Comparison of ENCODE assay signal across 30 cellular contexts in genomic region chr14:105589161-105589925, GRCh38.
DNase-seq lines count a peak whose midpoint lies in the region; ATAC-seq, FAIRE-seq and TF ChIP-seq lines count a peak whose summit lies in the region.
"Had no signal": no experiment of that assay in that cellular context is flagged by ENCODE, and none has a peak within 500 bp of the region (broad histone marks: within the 10 kb centered on the region; RNA-seq: fewer than 3 reads in every experiment).

No MANE protein-coding gene starts in this region.

- CTCF ChIA-PET in HepG2 (lab: Yijun Ruan, JAX; ENCODE audit: low intra/inter-chr PET ratio, low total read pairs) = no interaction called here
- CTCF ChIA-PET in Caco-2 (lab: Charles Lee) = interaction anchor here (0.6 to 1.3 kb wide), 2 partner anchors 237 to 400 kb away, joined by 3 to 4 read pairs; no protein-coding TSS in a partner anchor

- H3K36me3 ChIP-seq in right lobe of liver (no peaks in the 10 kb centered on the region), HepG2 (replicated peaks in 1 of 2; ENCODE audit: control insufficient read depth in 1 of 2, insufficient read depth in 2 of 2, low read length in 2 of 2) (no peaks in the 10 kb centered on the region), RWPE2 (ENCODE audit: low read depth) (no peaks in the 10 kb centered on the region), body of pancreas (replicated peaks in 1 of 2; ENCODE audit: insufficient read depth in 1 of 2, low read depth in 2 of 2) (no peaks in the 10 kb centered on the region), Caco-2 (ENCODE audit: control insufficient read depth, insufficient read depth, low read length) (no peaks in the 10 kb centered on the region)
- H3K36me3 ChIP-seq: colonic mucosa, esophagus squamous epithelium, neural progenitor cell, sigmoid colon, upper lobe of left lung had no signal

- DNase-seq in right lobe of liver (peak in 2 of 3 donors; percentile 42 to 74), HepG2 (ENCODE audit: low spot score) (no peak), RWPE2 (ENCODE audit: low spot score) (peak; percentile 57), memory B cell (ENCODE audit: low spot score in 2 of 2) (peak in 1 of 2 donors; percentile 14), body of pancreas (no peak), Caco-2 (no peak), NCI-H187 (lab: John Stamatoyannopoulos, UW) (no peak), occipital lobe (lab: John Stamatoyannopoulos, UW) (no peak)
- DNase-seq: ACHN; activated CD4-positive, CD25-positive, alpha-beta regulatory T cell treated with anti-CD3 and anti-CD28 coated beads, Interleukin-2, amount 50 U/mL, for 72 hours; activated CD8-positive, alpha-beta T cell treated with anti-CD3 and anti-CD28 coated beads, Interleukin-2, amount 10 ng/mL, durations not matched to agents 7 days and 5 days; activated naive CD4-positive, alpha-beta T cell treated with Interleukin-2 at 50 U/mL for 16 hours; activated T-cell treated with anti-CD3 and anti-CD28 coated beads, Interleukin-2, amount 50 U/mL, for 4 hours; C1 segment of cervical spinal cord; colonic mucosa; esophagus squamous epithelium; H7; hippocampal formation; NCI-H1092 treated with DMSO at 0.1 percent for 48 hours; NCI-H2029 treated with DMSO at 0.1 percent for 48 hours; NCI-H226; NCI-H748 treated with DMSO at 0.1 percent for 48 hours; SHP77; sigmoid colon had no signal

- WGBS in right lobe of liver (ENCODE audit: insufficient coverage, low coverage, low lambda C conversion rate, missing lambda C conversion rate) = no CpG with 5 or more reads among the region's 2 CpGs
- WGBS in HepG2 (ENCODE audit: low lambda C conversion rate) = no CpG with 5 or more reads among the region's 2 CpGs
- WGBS in body of pancreas, 2 donors = 81 to 100% methylated on average over 1 to 2 of the region's 2 CpGs

- no peak overlapping the region for H2AFZ ChIP-seq in HepG2 (ENCODE audit: low read length)
- H2AFZ ChIP-seq: neural progenitor cell had no signal

- TF ChIP-seq POLR2A in right lobe of liver (IDR thresholded peaks at IDR 0.05) (no peak), HepG2 (IDR thresholded peaks at IDR 0.05; ENCODE audit: insufficient read depth in 1 of 2, low read depth in 2 of 2, low read length in 2 of 2) (no peak), body of pancreas (IDR thresholded peaks at IDR 0.05) (no peak)

- H3K9me3 ChIP-seq in right lobe of liver (no peaks in the 10 kb centered on the region), HepG2 (ENCODE audit: low read length) (no peaks in the 10 kb centered on the region), RWPE2 (ENCODE audit: severe bottlenecking) (no peaks in the 10 kb centered on the region), body of pancreas (no peaks in the 10 kb centered on the region), Caco-2 (no peaks in the 10 kb centered on the region)
- H3K9me3 ChIP-seq: colonic mucosa, esophagus squamous epithelium, mucosa of descending colon, sigmoid colon, upper lobe of left lung had no signal

- TF ChIP-seq RAD21 in HepG2 (CRISPR knock-in tag; IDR thresholded peaks at IDR 0.05) = no peak

- H3K4me1 Mint-ChIP-seq in memory B cell = peaks cover 14% of the 10 kb centered on the region
- H3K4me1 Mint-ChIP-seq in Caco-2 (ENCODE audit: low read depth, unreplicated experiment) = no peaks in the 10 kb centered on the region
- H3K4me1 Mint-ChIP-seq: neural progenitor cell had no signal

- H4K20me1 ChIP-seq in HepG2 (ENCODE audit: insufficient read depth, low read length) = no peaks in the 10 kb centered on the region

- H3K4me1 ChIP-seq in right lobe of liver (no peaks in the 10 kb centered on the region), HepG2 (ENCODE audit: insufficient read depth, low read length) (no peaks in the 10 kb centered on the region), RWPE2 (ENCODE audit: insufficient read depth, poor library complexity, severe bottlenecking) (no peaks in the 10 kb centered on the region), body of pancreas (no peaks in the 10 kb centered on the region), Caco-2 (no peaks in the 10 kb centered on the region)
- H3K4me1 ChIP-seq: colonic mucosa, esophagus squamous epithelium, neural progenitor cell, sigmoid colon, upper lobe of left lung had no signal

- H3K4me2 ChIP-seq in HepG2 (ENCODE audit: low read depth, low read length) = no peak overlapping the region
- H3K4me2 ChIP-seq: neural progenitor cell had no signal

- H3K4me3 Mint-ChIP-seq in memory B cell = peak overlapping the region; percentile 67
- H3K4me3 Mint-ChIP-seq in Caco-2 (ENCODE audit: unreplicated experiment) = no peak overlapping the region
- H3K4me3 Mint-ChIP-seq: activated CD8-positive, alpha-beta T cell treated with anti-CD3 and anti-CD28 coated beads, Interleukin-2, amount 10 ng/mL, durations not matched to agents 7 days and 5 days; activated T-cell treated with anti-CD3 and anti-CD28 coated beads, Interleukin-2, amount 50 U/mL, for 4 hours; neural progenitor cell had no signal

- no peak for FAIRE-seq in HepG2 (lab: Jason Lieb, UNC)
- FAIRE-seq: bronchial epithelial cell, frontal cortex had no signal

- in situ Hi-C loops in HepG2 (cut with HindIII; ENCODE audit: extremely low pct_ligation_motif_present, low pct_unique_long_range_greater_than_20kb) = no loop called here

- H3K79me2 ChIP-seq in HepG2 (ENCODE audit: insufficient read depth, low read length) = no peaks in the 10 kb centered on the region

- BruUV-seq in HepG2 (replicated peaks; lab: Mats Ljungman, UMichigan) (no TSS peak), Caco-2 (replicated peaks; lab: Mats Ljungman, UMichigan) (no TSS peak)

- H3K9me3 Mint-ChIP-seq in memory B cell = peaks cover 5% of the 10 kb centered on the region
- H3K9me3 Mint-ChIP-seq in Caco-2 (ENCODE audit: unreplicated experiment) = no peaks in the 10 kb centered on the region
- H3K9me3 Mint-ChIP-seq: activated T-cell treated with anti-CD3 and anti-CD28 coated beads, Interleukin-2, amount 50 U/mL, for 4 hours had no signal

- H3K27me3 ChIP-seq in right lobe of liver (no peaks in the 10 kb centered on the region), HepG2 (ENCODE audit: control insufficient read depth in 1 of 2, insufficient read depth in 2 of 2, low read length in 2 of 2) (no peaks in the 10 kb centered on the region; a peak in 1 of 5 replicates), RWPE2 (ENCODE audit: insufficient read depth, poor library complexity, severe bottlenecking) (no peaks in the 10 kb centered on the region), body of pancreas (no peaks in the 10 kb centered on the region), Caco-2 (replicated peaks; ENCODE audit: control insufficient read depth, insufficient read depth, low read length) (no peaks in the 10 kb centered on the region)
- H3K27me3 ChIP-seq: colonic mucosa, esophagus squamous epithelium, neural progenitor cell, sigmoid colon, upper lobe of left lung had no signal

- no peak overlapping the region for H3K4me3 ChIP-seq in right lobe of liver
- H3K4me3 ChIP-seq in HepG2 (replicated peaks in 1 of 3; ENCODE audit: insufficient read depth in 1 of 3, low read depth in 2 of 3, low read length in 3 of 3) = no peak overlapping the region
- no peak overlapping the region for H3K4me3 ChIP-seq in RWPE2 (ENCODE audit: severe bottlenecking)
- no peak overlapping the region for H3K4me3 ChIP-seq in body of pancreas
- no peak overlapping the region for H3K4me3 ChIP-seq in Caco-2 (ENCODE audit: low read depth, low read length)
- H3K4me3 ChIP-seq: colonic mucosa, esophagus squamous epithelium, mucosa of descending colon, neural progenitor cell, sigmoid colon, upper lobe of left lung had no signal

- intact Hi-C loops in right lobe of liver (cut with DNase I) (loop anchor here (5.0 to 10.0 kb wide), 2 partner anchors 115 to 118 kb away; no protein-coding TSS in a partner anchor), HepG2 (cut with micrococcal nuclease; ENCODE audit: unreplicated experiment) (no loop called here), body of pancreas (cut with DNase I) (loop anchor here (2.0 kb wide), 1 partner anchor 117 kb away; no protein-coding TSS in a partner anchor), Caco-2 (cut with micrococcal nuclease; ENCODE audit: unreplicated experiment) (no loop called here)

- H3K27ac Mint-ChIP-seq in memory B cell = peak overlapping the region; percentile 83
- no peak overlapping the region for H3K27ac Mint-ChIP-seq in Caco-2 (ENCODE audit: unreplicated experiment)
- H3K27ac Mint-ChIP-seq: activated CD8-positive, alpha-beta T cell treated with anti-CD3 and anti-CD28 coated beads, Interleukin-2, amount 10 ng/mL, durations not matched to agents 7 days and 5 days; neural progenitor cell had no signal

- ATAC-seq in right lobe of liver (peak; percentile 20 to 76 (median 40)), HepG2 (no peak), RWPE2 (ENCODE audit: low read depth) (no peak), memory B cell (ENCODE audit: low read depth) (no peak), body of pancreas (no peak)
- ATAC-seq: activated CD8-positive, alpha-beta T cell treated with anti-CD3 and anti-CD28 coated beads, Interleukin-2, amount 10 ng/mL, durations not matched to agents 7 days and 5 days had no signal

- TF ChIP-seq CTCF in right lobe of liver (IDR thresholded peaks at IDR 0.05) = no peak
- no peak for TF ChIP-seq CTCF in HepG2 (CRISPR knock-in tag; IDR thresholded peaks at IDR 0.05)
- TF ChIP-seq CTCF in RWPE2 (IDR thresholded peaks at IDR 0.05; ENCODE audit: poor library complexity, severe bottlenecking) = no peak
- no peak for TF ChIP-seq CTCF in body of pancreas (IDR thresholded peaks at IDR 0.05)
- no peak for TF ChIP-seq CTCF in Caco-2 (IDR thresholded peaks at IDR 0.05; ENCODE audit: insufficient read depth in 1 of 2, low read depth in 1 of 2, low read length in 1 of 2, severe bottlenecking in 1 of 2, unreplicated experiment in 1 of 2)

- H3K27ac ChIP-seq in right lobe of liver (no peak overlapping the region), HepG2 (ENCODE audit: extremely low read length, insufficient read depth, low read length) (no peak overlapping the region), RWPE2 (ENCODE audit: poor library complexity, severe bottlenecking) (no peak overlapping the region), body of pancreas (no peak overlapping the region)
- H3K27ac ChIP-seq: colonic mucosa, esophagus squamous epithelium, HL-60, neural progenitor cell, sigmoid colon, upper lobe of left lung had no signal

- H3K36me3 Mint-ChIP-seq in memory B cell (peaks cover 5% of the 10 kb centered on the region), Caco-2 (ENCODE audit: insufficient read depth, unreplicated experiment) (no peaks in the 10 kb centered on the region)
- H3K36me3 Mint-ChIP-seq: neural progenitor cell had no signal

- TF ChIP-seq EP300 in HepG2 (IDR thresholded peaks at IDR 0.05; ENCODE audit: low read depth in 2 of 2, low read length in 2 of 2) (no peak), HepG2 (CRISPR knock-in tag; IDR thresholded peaks at IDR 0.05; ENCODE audit: borderline replicate concordance) (no peak)

- H3K27me3 Mint-ChIP-seq in memory B cell (no peaks in the 10 kb centered on the region), Caco-2 (ENCODE audit: insufficient read depth, unreplicated experiment) (no peaks in the 10 kb centered on the region)

- POLR2A ChIA-PET in HepG2 (lab: Yijun Ruan, JAX) = no interaction called here
- POLR2A ChIA-PET in Caco-2 (lab: Charles Lee) = no interaction called here

- no peak overlapping the region for H3K9ac ChIP-seq in HepG2 (ENCODE audit: insufficient read depth, low read depth, low read length)
- H3K9ac ChIP-seq: neural progenitor cell had no signal

TF ChIP-seq in HepG2, 621 proteins besides CTCF, POLR2A, EP300 and RAD21 (continues in another document):
- TF ChIP-seq ARNT (IDR thresholded peaks at IDR 0.05) (no peak), ZNF460 (CRISPR knock-in tag; IDR thresholded peaks at IDR 0.05; ENCODE audit: borderline replicate concordance) (no peak)

Comparison
In these comparisons a context has a peak if more than half of its experiments do, and no peak if none do; other contexts are left out.
1. ATAC-seq: peak in right lobe of liver (4 of 4); none in HepG2 (single experiment), RWPE2 (single experiment), memory B cell (single experiment) and body of pancreas (single experiment).
2. DNase-seq: peak in right lobe of liver (2 of 3) and RWPE2 (single experiment); none in HepG2 (single experiment), body of pancreas (0 of 4), Caco-2 (0 of 2), NCI-H187 (0 of 2) and occipital lobe (single experiment).
3. intact Hi-C loops: an anchor here in right lobe of liver (5.0 to 10.0 kb wide) and body of pancreas (2.0 kb wide); none called in HepG2 and Caco-2.